ENCODE assay signal across 1 cellular context in the genomic region with DNA sequence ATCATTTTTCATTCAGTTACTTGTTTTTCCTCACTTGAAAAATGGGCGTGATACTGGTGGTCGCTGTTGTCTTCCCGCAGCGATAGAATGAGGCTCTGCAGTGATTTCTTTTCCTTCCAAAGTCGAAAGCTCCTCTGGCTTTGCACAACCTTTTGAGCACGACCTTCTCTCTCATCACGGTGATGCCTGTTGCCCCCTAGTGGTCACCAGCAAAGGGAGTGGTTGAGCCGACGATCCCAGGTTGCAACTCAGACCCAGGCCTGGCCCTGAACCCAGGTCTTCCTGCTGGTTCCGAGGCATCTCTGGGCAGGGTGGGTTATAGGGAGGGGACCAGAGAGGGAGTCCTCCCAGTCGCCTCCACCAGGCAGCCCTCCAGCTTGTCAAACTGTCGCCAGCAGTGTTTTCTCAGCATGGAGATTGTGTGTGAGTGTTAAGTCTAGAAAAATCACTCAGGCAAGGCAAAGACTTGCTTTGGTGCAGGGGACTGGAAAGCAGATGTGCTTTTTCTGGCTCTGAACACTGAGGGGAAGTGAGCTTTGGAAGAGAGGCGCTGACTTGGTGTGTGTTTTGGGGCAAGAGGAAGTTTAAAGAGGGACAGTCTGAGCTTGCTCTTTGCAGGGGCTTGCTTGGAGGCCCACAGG.
TF ChIP-seq lines count a peak whose summit lies in the region.

No MANE protein-coding gene starts in this region.

TF ChIP-seq in GM12878, 131 proteins besides CTCF, POLR2A, EP300 and RAD21 (continued from another document):
- TF ChIP-seq, protein P1, sequence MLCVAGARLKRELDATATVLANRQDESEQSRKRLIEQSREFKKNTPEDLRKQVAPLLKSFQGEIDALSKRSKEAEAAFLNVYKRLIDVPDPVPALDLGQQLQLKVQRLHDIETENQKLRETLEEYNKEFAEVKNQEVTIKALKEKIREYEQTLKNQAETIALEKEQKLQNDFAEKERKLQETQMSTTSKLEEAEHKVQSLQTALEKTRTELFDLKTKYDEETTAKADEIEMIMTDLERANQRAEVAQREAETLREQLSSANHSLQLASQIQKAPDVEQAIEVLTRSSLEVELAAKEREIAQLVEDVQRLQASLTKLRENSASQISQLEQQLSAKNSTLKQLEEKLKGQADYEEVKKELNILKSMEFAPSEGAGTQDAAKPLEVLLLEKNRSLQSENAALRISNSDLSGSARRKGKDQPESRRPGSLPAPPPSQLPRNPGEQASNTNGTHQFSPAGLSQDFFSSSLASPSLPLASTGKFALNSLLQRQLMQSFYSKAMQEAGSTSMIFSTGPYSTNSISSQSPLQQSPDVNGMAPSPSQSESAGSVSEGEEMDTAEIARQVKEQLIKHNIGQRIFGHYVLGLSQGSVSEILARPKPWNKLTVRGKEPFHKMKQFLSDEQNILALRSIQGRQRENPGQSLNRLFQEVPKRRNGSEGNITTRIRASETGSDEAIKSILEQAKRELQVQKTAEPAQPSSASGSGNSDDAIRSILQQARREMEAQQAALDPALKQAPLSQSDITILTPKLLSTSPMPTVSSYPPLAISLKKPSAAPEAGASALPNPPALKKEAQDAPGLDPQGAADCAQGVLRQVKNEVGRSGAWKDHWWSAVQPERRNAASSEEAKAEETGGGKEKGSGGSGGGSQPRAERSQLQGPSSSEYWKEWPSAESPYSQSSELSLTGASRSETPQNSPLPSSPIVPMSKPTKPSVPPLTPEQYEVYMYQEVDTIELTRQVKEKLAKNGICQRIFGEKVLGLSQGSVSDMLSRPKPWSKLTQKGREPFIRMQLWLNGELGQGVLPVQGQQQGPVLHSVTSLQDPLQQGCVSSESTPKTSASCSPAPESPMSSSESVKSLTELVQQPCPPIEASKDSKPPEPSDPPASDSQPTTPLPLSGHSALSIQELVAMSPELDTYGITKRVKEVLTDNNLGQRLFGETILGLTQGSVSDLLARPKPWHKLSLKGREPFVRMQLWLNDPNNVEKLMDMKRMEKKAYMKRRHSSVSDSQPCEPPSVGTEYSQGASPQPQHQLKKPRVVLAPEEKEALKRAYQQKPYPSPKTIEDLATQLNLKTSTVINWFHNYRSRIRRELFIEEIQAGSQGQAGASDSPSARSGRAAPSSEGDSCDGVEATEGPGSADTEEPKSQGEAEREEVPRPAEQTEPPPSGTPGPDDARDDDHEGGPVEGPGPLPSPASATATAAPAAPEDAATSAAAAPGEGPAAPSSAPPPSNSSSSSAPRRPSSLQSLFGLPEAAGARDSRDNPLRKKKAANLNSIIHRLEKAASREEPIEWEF (IDR thresholded peaks at IDR 0.05; ENCODE audit: insufficient replicate concordance, low read depth, low read length): no peak
- TF ChIP-seq, protein P2, sequence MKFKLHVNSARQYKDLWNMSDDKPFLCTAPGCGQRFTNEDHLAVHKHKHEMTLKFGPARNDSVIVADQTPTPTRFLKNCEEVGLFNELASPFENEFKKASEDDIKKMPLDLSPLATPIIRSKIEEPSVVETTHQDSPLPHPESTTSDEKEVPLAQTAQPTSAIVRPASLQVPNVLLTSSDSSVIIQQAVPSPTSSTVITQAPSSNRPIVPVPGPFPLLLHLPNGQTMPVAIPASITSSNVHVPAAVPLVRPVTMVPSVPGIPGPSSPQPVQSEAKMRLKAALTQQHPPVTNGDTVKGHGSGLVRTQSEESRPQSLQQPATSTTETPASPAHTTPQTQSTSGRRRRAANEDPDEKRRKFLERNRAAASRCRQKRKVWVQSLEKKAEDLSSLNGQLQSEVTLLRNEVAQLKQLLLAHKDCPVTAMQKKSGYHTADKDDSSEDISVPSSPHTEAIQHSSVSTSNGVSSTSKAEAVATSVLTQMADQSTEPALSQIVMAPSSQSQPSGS (IDR thresholded peaks at IDR 0.05; ENCODE audit: low read length): no peak
- TF ChIP-seq IRF4 (IDR thresholded peaks at IDR 0.05; ENCODE audit: low read depth, low read length) (0 out of 2 replicates have a peak, but pooled peaks have one; percentile 35), BCL11A (IDR thresholded peaks at IDR 0.05; ENCODE audit: low read depth, low read length) (no peak), JUND (IDR thresholded peaks at IDR 0.05; ENCODE audit: low read depth, low read length) (no peak), SMC3 (IDR thresholded peaks at IDR 0.05; ENCODE audit: borderline replicate concordance, low read length) (peak; percentile 81; the same call in 1 of the 2 replicates), SRF (IDR thresholded peaks at IDR 0.05; ENCODE audit: low read depth in 2 of 2, low read length in 2 of 2) (no peak), MEF2A (IDR thresholded peaks at IDR 0.05; ENCODE audit: insufficient read depth, low read depth, low read length) (no peak), CEBPB (IDR thresholded peaks at IDR 0.05; ENCODE audit: borderline replicate concordance in 1 of 2, low read depth in 2 of 2, low read length in 2 of 2) (no peak), NR2F1 (conservative IDR thresholded peaks at IDR 0.05) (no peak), SPI1 (IDR thresholded peaks at IDR 0.05; ENCODE audit: borderline replicate concordance, insufficient read depth, low read depth, low read length) (no peak), HDGF (IDR thresholded peaks at IDR 0.05) (no peak), NBN (IDR thresholded peaks at IDR 0.05) (no peak), YY1 (IDR thresholded peaks at IDR 0.05; ENCODE audit: low read depth, low read length) (0 out of 2 replicates have a peak, but pooled peaks have one; percentile 15), SUZ12 (IDR thresholded peaks at IDR 0.05; ENCODE audit: unreplicated experiment) (no peak)
- TF ChIP-seq, protein P3, sequence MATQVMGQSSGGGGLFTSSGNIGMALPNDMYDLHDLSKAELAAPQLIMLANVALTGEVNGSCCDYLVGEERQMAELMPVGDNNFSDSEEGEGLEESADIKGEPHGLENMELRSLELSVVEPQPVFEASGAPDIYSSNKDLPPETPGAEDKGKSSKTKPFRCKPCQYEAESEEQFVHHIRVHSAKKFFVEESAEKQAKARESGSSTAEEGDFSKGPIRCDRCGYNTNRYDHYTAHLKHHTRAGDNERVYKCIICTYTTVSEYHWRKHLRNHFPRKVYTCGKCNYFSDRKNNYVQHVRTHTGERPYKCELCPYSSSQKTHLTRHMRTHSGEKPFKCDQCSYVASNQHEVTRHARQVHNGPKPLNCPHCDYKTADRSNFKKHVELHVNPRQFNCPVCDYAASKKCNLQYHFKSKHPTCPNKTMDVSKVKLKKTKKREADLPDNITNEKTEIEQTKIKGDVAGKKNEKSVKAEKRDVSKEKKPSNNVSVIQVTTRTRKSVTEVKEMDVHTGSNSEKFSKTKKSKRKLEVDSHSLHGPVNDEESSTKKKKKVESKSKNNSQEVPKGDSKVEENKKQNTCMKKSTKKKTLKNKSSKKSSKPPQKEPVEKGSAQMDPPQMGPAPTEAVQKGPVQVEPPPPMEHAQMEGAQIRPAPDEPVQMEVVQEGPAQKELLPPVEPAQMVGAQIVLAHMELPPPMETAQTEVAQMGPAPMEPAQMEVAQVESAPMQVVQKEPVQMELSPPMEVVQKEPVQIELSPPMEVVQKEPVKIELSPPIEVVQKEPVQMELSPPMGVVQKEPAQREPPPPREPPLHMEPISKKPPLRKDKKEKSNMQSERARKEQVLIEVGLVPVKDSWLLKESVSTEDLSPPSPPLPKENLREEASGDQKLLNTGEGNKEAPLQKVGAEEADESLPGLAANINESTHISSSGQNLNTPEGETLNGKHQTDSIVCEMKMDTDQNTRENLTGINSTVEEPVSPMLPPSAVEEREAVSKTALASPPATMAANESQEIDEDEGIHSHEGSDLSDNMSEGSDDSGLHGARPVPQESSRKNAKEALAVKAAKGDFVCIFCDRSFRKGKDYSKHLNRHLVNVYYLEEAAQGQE (IDR thresholded peaks at IDR 0.05; ENCODE audit: low read depth, low read length): no peak
- TF ChIP-seq, protein P4, sequence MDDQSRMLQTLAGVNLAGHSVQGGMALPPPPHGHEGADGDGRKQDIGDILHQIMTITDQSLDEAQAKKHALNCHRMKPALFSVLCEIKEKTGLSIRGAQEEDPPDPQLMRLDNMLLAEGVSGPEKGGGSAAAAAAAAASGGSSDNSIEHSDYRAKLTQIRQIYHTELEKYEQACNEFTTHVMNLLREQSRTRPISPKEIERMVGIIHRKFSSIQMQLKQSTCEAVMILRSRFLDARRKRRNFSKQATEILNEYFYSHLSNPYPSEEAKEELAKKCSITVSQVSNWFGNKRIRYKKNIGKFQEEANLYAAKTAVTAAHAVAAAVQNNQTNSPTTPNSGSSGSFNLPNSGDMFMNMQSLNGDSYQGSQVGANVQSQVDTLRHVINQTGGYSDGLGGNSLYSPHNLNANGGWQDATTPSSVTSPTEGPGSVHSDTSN (IDR thresholded peaks at IDR 0.05; ENCODE audit: insufficient replicate concordance, low read depth, low read length): no peak
- TF ChIP-seq, protein P5, sequence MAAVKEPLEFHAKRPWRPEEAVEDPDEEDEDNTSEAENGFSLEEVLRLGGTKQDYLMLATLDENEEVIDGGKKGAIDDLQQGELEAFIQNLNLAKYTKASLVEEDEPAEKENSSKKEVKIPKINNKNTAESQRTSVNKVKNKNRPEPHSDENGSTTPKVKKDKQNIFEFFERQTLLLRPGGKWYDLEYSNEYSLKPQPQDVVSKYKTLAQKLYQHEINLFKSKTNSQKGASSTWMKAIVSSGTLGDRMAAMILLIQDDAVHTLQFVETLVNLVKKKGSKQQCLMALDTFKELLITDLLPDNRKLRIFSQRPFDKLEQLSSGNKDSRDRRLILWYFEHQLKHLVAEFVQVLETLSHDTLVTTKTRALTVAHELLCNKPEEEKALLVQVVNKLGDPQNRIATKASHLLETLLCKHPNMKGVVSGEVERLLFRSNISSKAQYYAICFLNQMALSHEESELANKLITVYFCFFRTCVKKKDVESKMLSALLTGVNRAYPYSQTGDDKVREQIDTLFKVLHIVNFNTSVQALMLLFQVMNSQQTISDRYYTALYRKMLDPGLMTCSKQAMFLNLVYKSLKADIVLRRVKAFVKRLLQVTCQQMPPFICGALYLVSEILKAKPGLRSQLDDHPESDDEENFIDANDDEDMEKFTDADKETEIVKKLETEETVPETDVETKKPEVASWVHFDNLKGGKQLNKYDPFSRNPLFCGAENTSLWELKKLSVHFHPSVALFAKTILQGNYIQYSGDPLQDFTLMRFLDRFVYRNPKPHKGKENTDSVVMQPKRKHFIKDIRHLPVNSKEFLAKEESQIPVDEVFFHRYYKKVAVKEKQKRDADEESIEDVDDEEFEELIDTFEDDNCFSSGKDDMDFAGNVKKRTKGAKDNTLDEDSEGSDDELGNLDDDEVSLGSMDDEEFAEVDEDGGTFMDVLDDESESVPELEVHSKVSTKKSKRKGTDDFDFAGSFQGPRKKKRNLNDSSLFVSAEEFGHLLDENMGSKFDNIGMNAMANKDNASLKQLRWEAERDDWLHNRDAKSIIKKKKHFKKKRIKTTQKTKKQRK (IDR thresholded peaks at IDR 0.05; ENCODE audit: low read depth, low read length): no peak
- TF ChIP-seq, protein P6, sequence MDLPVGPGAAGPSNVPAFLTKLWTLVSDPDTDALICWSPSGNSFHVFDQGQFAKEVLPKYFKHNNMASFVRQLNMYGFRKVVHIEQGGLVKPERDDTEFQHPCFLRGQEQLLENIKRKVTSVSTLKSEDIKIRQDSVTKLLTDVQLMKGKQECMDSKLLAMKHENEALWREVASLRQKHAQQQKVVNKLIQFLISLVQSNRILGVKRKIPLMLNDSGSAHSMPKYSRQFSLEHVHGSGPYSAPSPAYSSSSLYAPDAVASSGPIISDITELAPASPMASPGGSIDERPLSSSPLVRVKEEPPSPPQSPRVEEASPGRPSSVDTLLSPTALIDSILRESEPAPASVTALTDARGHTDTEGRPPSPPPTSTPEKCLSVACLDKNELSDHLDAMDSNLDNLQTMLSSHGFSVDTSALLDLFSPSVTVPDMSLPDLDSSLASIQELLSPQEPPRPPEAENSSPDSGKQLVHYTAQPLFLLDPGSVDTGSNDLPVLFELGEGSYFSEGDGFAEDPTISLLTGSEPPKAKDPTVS (IDR thresholded peaks at IDR 0.05; ENCODE audit: low read depth, low read length): no peak
TF ChIP-seq in GM12878: peak in this region for 5.
